ENCODE assay signal across 29 cellular contexts in the genomic region with DNA sequence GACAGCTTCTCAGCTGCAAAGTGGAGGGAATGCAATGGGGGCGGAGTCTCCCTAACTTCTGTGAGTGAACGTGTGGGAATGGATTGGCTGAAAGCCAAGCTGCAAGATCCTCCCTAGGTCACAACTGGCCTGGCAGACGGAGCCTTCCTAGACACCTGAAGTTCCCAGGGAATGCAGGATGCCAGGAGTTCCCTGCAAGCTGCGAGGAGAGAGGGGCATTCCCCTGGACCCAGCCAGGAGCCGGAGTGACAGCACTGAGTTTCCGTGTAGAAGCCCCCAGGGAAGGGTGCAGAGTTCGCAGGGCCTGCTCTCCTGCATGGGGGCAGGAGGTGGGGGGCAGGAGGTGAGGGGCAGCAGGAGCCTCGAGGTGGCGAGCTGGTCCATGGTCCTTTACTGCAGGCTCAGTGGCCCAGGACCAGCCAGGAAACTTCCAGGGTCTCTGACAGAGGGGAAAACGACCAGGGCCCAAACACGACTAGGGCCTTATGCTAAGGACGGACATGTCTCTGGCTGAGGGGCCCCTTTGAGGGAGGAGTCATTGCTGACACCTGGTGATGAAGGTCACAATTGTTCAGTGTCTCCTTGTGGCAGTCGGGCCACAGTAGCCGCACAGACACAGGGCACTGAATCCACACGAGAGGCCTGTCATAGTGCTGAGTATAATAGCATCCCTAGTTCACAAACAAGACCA.
DNase-seq lines count a peak whose midpoint lies in the region; ATAC-seq and TF ChIP-seq lines count a peak whose summit lies in the region.
"Had no signal": no experiment of that assay in that cellular context is flagged by ENCODE, and none has a peak within 500 bp of the region (broad histone marks: within the 10 kb centered on the region; RNA-seq: fewer than 3 reads in every experiment).

No MANE protein-coding gene starts in this region.

- H3K9me3 ChIP-seq in H9 (ENCODE audit: control insufficient read depth, low read depth, low read length) (no peaks in the 10 kb centered on the region), OCI-LY7 (ENCODE audit: low read length) (no peaks in the 10 kb centered on the region)
- H3K9me3 ChIP-seq: thyroid gland had no signal

- no peaks in the 10 kb centered on the region for H4K20me1 ChIP-seq in H9 (ENCODE audit: control insufficient read depth, insufficient read depth, insufficient read length)
- no peaks in the 10 kb centered on the region for H4K20me1 ChIP-seq in OCI-LY7 (ENCODE audit: insufficient read depth, low read length)

- no peak overlapping the region for H3K23ac ChIP-seq in H9 (ENCODE audit: insufficient read length, low read depth, low read length)

- H3K79me1 ChIP-seq in H9 (ENCODE audit: insufficient read depth, low read depth, low read length, poor library complexity, severe bottlenecking): no peaks in the 10 kb centered on the region

- no CpG with 5 or more reads among the region's 15 CpGs for WGBS in H9 (ENCODE audit: extremely low coverage, insufficient read length, low lambda C conversion rate)

- no peak overlapping the region for H3T11ph ChIP-seq in H9 (ENCODE audit: low read length)

- H3K27ac ChIP-seq in H9 (ENCODE audit: insufficient read length, low read depth, low read length) (no peak overlapping the region), OCI-LY7 (ENCODE audit: low read depth, low read length, poor library complexity, severe bottlenecking) (no peak overlapping the region), brain microvascular endothelial cell (no peak overlapping the region)
- H3K27ac ChIP-seq: C4-2B, parathyroid adenoma, thyroid gland had no signal

- intact Hi-C loops in OCI-LY7 (cut with micrococcal nuclease; ENCODE audit: unreplicated experiment): no loop called here

- H2BK120ac ChIP-seq in H9 (ENCODE audit: low read depth, low read length, poor library complexity, severe bottlenecking): no peak overlapping the region

- no peak overlapping the region for H4K8ac ChIP-seq in H9 (replicated peaks; ENCODE audit: insufficient read length, low read depth, low read length)

- in situ Hi-C loops in brain microvascular endothelial cell (cut with HindIII; ENCODE audit: low pct_ligation_motif_present, low sequenced_read_pairs): no loop called here

- H3K56ac ChIP-seq in H9 (ENCODE audit: insufficient read length, low read depth, low read length): no peak overlapping the region

- no peaks in the 10 kb centered on the region for H3K27me3 ChIP-seq in H9 (ENCODE audit: insufficient read depth, low read length)
- no peaks in the 10 kb centered on the region for H3K27me3 ChIP-seq in brain microvascular endothelial cell (replicated peaks)
- H3K27me3 ChIP-seq: esophagus muscularis mucosa, gastrocnemius medialis, thyroid gland had no signal

- no peak overlapping the region for H3K18ac ChIP-seq in H9 (ENCODE audit: insufficient read length, low read depth, low read length)

- H3K36me3 Mint-ChIP-seq in H9 (ENCODE audit: insufficient read depth in 1 of 3, low read depth in 3 of 3) (peaks cover 3 to 4% (median 4%) of the 10 kb centered on the region in 3 experiments; a peak in 6 of 7 replicates), nephron progenitor cell (ENCODE audit: low read depth) (no peaks in the 10 kb centered on the region)
- H3K36me3 Mint-ChIP-seq: activated naive CD4-positive, alpha-beta T cell treated with anti-CD3 and anti-CD28 coated beads, Interleukin-2, amount 50 U/mL, for 24 hours; IgD-negative memory B cell had no signal

- DNase-seq in H9 (peak; percentile 69), NCI-H2171 treated with DMSO at 0.1 percent for 48 hours (lab: John Stamatoyannopoulos, UW) (peak; percentile 55), iPS DF 19.7 (ENCODE audit: low read depth, low spot score) (peak; percentile 28), nephron progenitor cell (peak; percentile 20), OCI-LY7 (ENCODE audit: low spot score) (no peak), brain microvascular endothelial cell (no peak), NCI-H1417 treated with DMSO at 0.1 percent for 48 hours (lab: John Stamatoyannopoulos, UW) (no peak)
- DNase-seq: activated B cell treated with CpG ODN at 0.5 μM for 24 hours; anterior cingulate cortex; cortex of kidney; DMS79 treated with DMSO at 0.1 percent for 48 hours; gastrocnemius medialis; hypothalamus; kidney glomerular epithelial cell; naive thymus-derived CD4-positive, alpha-beta T cell; NCI-H1417; NCI-H2107; NCI-H526 treated with DMSO at 0.1 percent for 48 hours; right cardiac atrium had no signal

- H3K9me2 ChIP-seq in OCI-LY7 (ENCODE audit: insufficient read depth, low read length): no peaks in the 10 kb centered on the region

- H3K4me1 Mint-ChIP-seq in H9 (peaks cover 8 to 13% of the 10 kb centered on the region in 2 experiments), nephron progenitor cell (peaks cover 40% of the 10 kb centered on the region)
- H3K4me1 Mint-ChIP-seq: activated B cell treated with CpG ODN at 0.5 μM for 24 hours; activated naive CD4-positive, alpha-beta T cell treated with anti-CD3 and anti-CD28 coated beads, Interleukin-2, amount 50 U/mL, for 24 hours; IgD-negative memory B cell; naive thymus-derived CD4-positive, alpha-beta T cell had no signal

- H3K79me2 ChIP-seq in H9 (ENCODE audit: insufficient read depth, low read length) (no peaks in the 10 kb centered on the region), OCI-LY7 (ENCODE audit: insufficient read depth, low read depth, low read length) (no peaks in the 10 kb centered on the region)
- H3K79me2 ChIP-seq: parathyroid adenoma had no signal

- no peak overlapping the region for H2AK5ac ChIP-seq in H9 (ENCODE audit: insufficient read length, low read length)

- H3K27me3 Mint-ChIP-seq in H9 (ENCODE audit: low read depth) (peaks cover 17% of the 10 kb centered on the region), nephron progenitor cell (ENCODE audit: low read depth, poor library complexity) (peaks cover 2% of the 10 kb centered on the region)
- H3K27me3 Mint-ChIP-seq: activated naive CD4-positive, alpha-beta T cell treated with anti-CD3 and anti-CD28 coated beads, Interleukin-2, amount 50 U/mL, for 24 hours; stimulated activated naive CD8-positive, alpha-beta T cell treated with anti-CD3 and anti-CD28 coated beads, Interleukin-15, Interleukin-2, amounts not matched to agents 100 ng/mL and 50 ng/mL, for 24 hours had no signal

- POLR2A ChIA-PET in OCI-LY7 (lab: Charles Lee): interaction anchor here (0.6 kb wide), 1 partner anchor 34 kb away, joined by 3 read pairs; no protein-coding TSS in a partner anchor

- CTCF ChIA-PET in OCI-LY7 (lab: Charles Lee; ENCODE audit: unreplicated experiment): no interaction called here

- H3K27ac Mint-ChIP-seq in H9 (peak overlapping the region in 2 of 3 experiments; percentile 49 to 76; a peak in 2 of 7 replicates), nephron progenitor cell (no peak overlapping the region)
- H3K27ac Mint-ChIP-seq: activated B cell treated with CpG ODN at 0.5 μM for 24 hours; activated naive CD4-positive, alpha-beta T cell treated with anti-CD3 and anti-CD28 coated beads, Interleukin-2, amount 50 U/mL, for 24 hours; activated T-helper 1 cell treated with anti-CD3 and anti-CD28 coated beads, Interleukin-12 subunit alpha, Interleukin-12 subunit beta, Interleukin-2, Interleukin-4 antibody, amounts not matched to agents 30 ng/mL and 10 ng/mL and 1 ng/mL, durations not matched to agents 14 hours and 24 hours and 36 hours; IgD-negative memory B cell; naive thymus-derived CD4-positive, alpha-beta T cell; stimulated activated naive CD8-positive, alpha-beta T cell treated with anti-CD3 and anti-CD28 coated beads, Interleukin-15, Interleukin-2, amounts not matched to agents 100 ng/mL and 50 ng/mL, for 24 hours had no signal

- H3K4ac ChIP-seq in H9 (ENCODE audit: low read depth, low read length): no peak overlapping the region

- H3K36me3 ChIP-seq in OCI-LY7 (ENCODE audit: insufficient read depth, low read length) (no peaks in the 10 kb centered on the region), brain microvascular endothelial cell (replicated peaks) (no peaks in the 10 kb centered on the region)
- H3K36me3 ChIP-seq: esophagus muscularis mucosa, gastrocnemius medialis, thyroid gland had no signal

- no peak overlapping the region for H3K4me2 ChIP-seq in H9 (ENCODE audit: insufficient read depth, insufficient read length, low read length)
- no peak overlapping the region for H3K4me2 ChIP-seq in OCI-LY7 (ENCODE audit: low read length)

- BruUV-seq in OCI-LY7 (replicated peaks; lab: Mats Ljungman, UMichigan): no TSS peak

- ATAC-seq in GM21717 (IDR thresholded peaks at IDR 0.05; ENCODE audit: unreplicated experiment): no peak
- ATAC-seq: gastrocnemius medialis; GM12878; naive thymus-derived CD4-positive, alpha-beta T cell; right cardiac atrium had no signal

- H3K4me1 ChIP-seq in H9 (ENCODE audit: insufficient read depth, low read length) (no peaks in the 10 kb centered on the region), OCI-LY7 (ENCODE audit: insufficient read depth, low read length, poor library complexity, severe bottlenecking) (no peaks in the 10 kb centered on the region)
- H3K4me1 ChIP-seq: parathyroid adenoma had no signal

- H2AFZ ChIP-seq in H9 (ENCODE audit: low read length) (no peak overlapping the region), OCI-LY7 (ENCODE audit: low read length) (no peak overlapping the region)
- H2AFZ ChIP-seq: parathyroid adenoma had no signal

- TF ChIP-seq CTCF in H9 (conservative IDR thresholded peaks at IDR 0.05) (no peak), nephron progenitor cell (IDR thresholded peaks at IDR 0.05) (no peak), OCI-LY7 (conservative IDR thresholded peaks at IDR 0.05; ENCODE audit: low read length) (no peak), brain microvascular endothelial cell (IDR thresholded peaks at IDR 0.05; ENCODE audit: low read depth, low read length, missing control alignments) (no peak)

- H2BK5ac ChIP-seq in H9 (ENCODE audit: insufficient read length, low read length): no peak overlapping the region

- H4K5ac ChIP-seq in H9 (ENCODE audit: insufficient read length, low read depth, low read length): no peak overlapping the region

- H2BK20ac ChIP-seq in H9 (ENCODE audit: low read depth, low read length, poor library complexity, severe bottlenecking): no peak overlapping the region

- no peak overlapping the region for H3K14ac ChIP-seq in H9 (ENCODE audit: insufficient read depth, low read length)

- no peaks in the 10 kb centered on the region for H3K23me2 ChIP-seq in H9 (ENCODE audit: insufficient read length, low read depth, low read length, poor library complexity, severe bottlenecking)

- no peak overlapping the region for H2BK15ac ChIP-seq in H9 (ENCODE audit: low read depth, low read length)

- H3K9me3 Mint-ChIP-seq in H9 (peaks cover 3 to 7% of the 10 kb centered on the region in 2 experiments; a peak in 3 of 5 replicates), nephron progenitor cell (peaks cover 5% of the 10 kb centered on the region)
- H3K9me3 Mint-ChIP-seq: activated naive CD4-positive, alpha-beta T cell treated with anti-CD3 and anti-CD28 coated beads, Interleukin-2, amount 50 U/mL, for 24 hours had no signal

- H4K91ac ChIP-seq in H9 (ENCODE audit: insufficient read length, low read depth, low read length): no peak overlapping the region

- no peak overlapping the region for H3K9ac ChIP-seq in H9 (ENCODE audit: extremely low read depth, insufficient read length, low read length)
- H3K9ac ChIP-seq: parathyroid adenoma had no signal

- no peak overlapping the region for H3K4me3 ChIP-seq in OCI-LY7 (ENCODE audit: low read depth, low read length, poor library complexity, severe bottlenecking)
- no peak overlapping the region for H3K4me3 ChIP-seq in brain microvascular endothelial cell (ENCODE audit: low read depth, low read length)
- H3K4me3 ChIP-seq: esophagus muscularis mucosa, gastrocnemius medialis, GM12878, thyroid gland had no signal

- no peak overlapping the region for H2BK12ac ChIP-seq in H9 (ENCODE audit: insufficient read length, low read depth, low read length)

- H3K4me3 Mint-ChIP-seq in H9 (no peak overlapping the region), nephron progenitor cell (no peak overlapping the region)
- H3K4me3 Mint-ChIP-seq: activated B cell treated with CpG ODN at 0.5 μM for 24 hours; activated naive CD4-positive, alpha-beta T cell treated with anti-CD3 and anti-CD28 coated beads, Interleukin-2, amount 50 U/mL, for 24 hours; activated T-helper 1 cell treated with anti-CD3 and anti-CD28 coated beads, Interleukin-12 subunit alpha, Interleukin-12 subunit beta, Interleukin-2, Interleukin-4 antibody, amounts not matched to agents 30 ng/mL and 10 ng/mL and 1 ng/mL, durations not matched to agents 14 hours and 24 hours and 36 hours; IgD-negative memory B cell; naive thymus-derived CD4-positive, alpha-beta T cell; stimulated activated naive CD8-positive, alpha-beta T cell treated with anti-CD3 and anti-CD28 coated beads, Interleukin-15, Interleukin-2, amounts not matched to agents 100 ng/mL and 50 ng/mL, for 24 hours had no signal

Comparison
In these comparisons a context has a peak if more than half of its experiments do, and no peak if none do; other contexts are left out.
1. DNase-seq: peak in H9 (single experiment), NCI-H2171 treated with DMSO at 0.1 percent for 48 hours (single experiment), iPS DF 19.7 (single experiment) and nephron progenitor cell (single experiment); none in OCI-LY7 (single experiment), brain microvascular endothelial cell (single experiment) and NCI-H1417 treated with DMSO at 0.1 percent for 48 hours (single experiment).